In genomic region chr7:2403014-2403717, GRCh38 we compare ENCODE assay signal across 8 cellular contexts. TPM values are rescaled to one million over a fixed set of nuclear protein-coding genes. Genes with fewer than 3 reads are reported as not detected.
DNase-seq lines count a peak whose midpoint lies in the region; ATAC-seq and TF ChIP-seq lines count a peak whose summit lies in the region.

Gene CHST12, plus strand, starts transcription at chr7:2403611. Its CDS starts 29,029 bp downstream, at chr7:2432640.

- H3K27me3 ChIP-seq in heart right ventricle (no peaks in the 10 kb centered on the region), tibial nerve (no peaks in the 10 kb centered on the region)

- H3K4me1 ChIP-seq in heart right ventricle (peaks cover 6 to 76% (median 58%) of the 10 kb centered on the region in 9 donors), tibial nerve (peaks cover 0 to 79% (median 40%) of the 10 kb centered on the region in 4 donors)

- H3K9me3 Mint-ChIP-seq in T-helper 1 cell treated with Interleukin-12 subunit alpha and Interleukin-12 subunit beta and Interleukin-4 antibody, amounts not matched to agents 30 μg/mL and 1 μg/mL, for 36 hours = no peaks in the 10 kb centered on the region

- CTCF ChIA-PET in GM10248 (lab: Yijun Ruan, JAX) = interaction anchor here (1.9 kb wide), 1 partner anchor 307 kb away, joined by 4 read pairs; no protein-coding TSS in a partner anchor

- peak in 1 of 2 donors; percentile 82 for TF ChIP-seq EP300 in tibial nerve (IDR thresholded peaks at IDR 0.05)

- H3K4me3 Mint-ChIP-seq in T-helper 1 cell treated with Interleukin-12 subunit alpha and Interleukin-12 subunit beta and Interleukin-4 antibody, amounts not matched to agents 30 μg/mL and 1 μg/mL, for 36 hours = peak within 1 kb of the TSS; percentile 89

- peak within 1 kb of the TSS; percentile 95 for H3K27ac Mint-ChIP-seq in T-helper 1 cell treated with Interleukin-12 subunit alpha and Interleukin-12 subunit beta and Interleukin-4 antibody, amounts not matched to agents 30 μg/mL and 1 μg/mL, for 36 hours

- ATAC-seq in HG02763 (IDR thresholded peaks at IDR 0.05; ENCODE audit: unreplicated experiment) (peak; percentile 51), heart right ventricle (peak; percentile 86 to 92 (median 89))

- TF ChIP-seq POLR2A in tibial nerve (IDR thresholded peaks at IDR 0.05) = peak in 1 of 2 donors; percentile 42

- H3K4me3 ChIP-seq in heart right ventricle = peak within 1 kb of the TSS; percentile 87 to 100 (median 96)
- H3K4me3 ChIP-seq in tibial nerve = peak within 1 kb of the TSS; percentile 85 to 100 (median 91)

- H3K36me3 ChIP-seq in heart right ventricle (no peaks in the 10 kb centered on the region), tibial nerve (no peaks in the 10 kb centered on the region)

- intact Hi-C loops in heart right ventricle (cut with DNase I) = loop anchor here in 1 of 10 donors (5.0 kb wide), 1 partner anchor 51 kb away; the partner anchor contains the start of gene EIF3B

- TF ChIP-seq CTCF in GM10248 (IDR thresholded peaks at IDR 0.05; ENCODE audit: control extremely low read depth, extremely low read depth, low read depth, missing control alignments) = no peak
- no peak for TF ChIP-seq CTCF in heart right ventricle (IDR thresholded peaks at IDR 0.05)
- no peak for TF ChIP-seq CTCF in tibial nerve (IDR thresholded peaks at IDR 0.05)

- no peaks in the 10 kb centered on the region for H3K27me3 Mint-ChIP-seq in T-helper 1 cell treated with Interleukin-12 subunit alpha and Interleukin-12 subunit beta and Interleukin-4 antibody, amounts not matched to agents 30 μg/mL and 1 μg/mL, for 36 hours (ENCODE audit: low read depth)

- H3K4me1 Mint-ChIP-seq in T-helper 1 cell treated with Interleukin-12 subunit alpha and Interleukin-12 subunit beta and Interleukin-4 antibody, amounts not matched to agents 30 μg/mL and 1 μg/mL, for 36 hours (ENCODE audit: low read depth) = peaks cover 43% of the 10 kb centered on the region

- WGBS in heart right ventricle, 2 donors = 1 to 2% methylated on average over 52 to 86 of the region's 89 CpGs
- WGBS in tibial nerve, 2 donors = 3 to 5% methylated on average over 28 to 35 of the region's 89 CpGs

- DNase-seq in GM10248 (ENCODE audit: extremely low spot score) (peak; percentile 99), NCI-H1436 treated with DMSO at 0.1 percent for 48 hours (lab: John Stamatoyannopoulos, UW) (peak; percentile 38), amniotic stem cell (lab: John Stamatoyannopoulos, UW) (peak; percentile 88), heart right ventricle (peak; percentile 94 to 96), pons (ENCODE audit: low spot score) (peak; percentile 83), tibial nerve (ENCODE audit: low spot score in 2 of 2) (peak; percentile 92 to 95)

- peaks cover 13% of the 10 kb centered on the region for H3K36me3 Mint-ChIP-seq in T-helper 1 cell treated with Interleukin-12 subunit alpha and Interleukin-12 subunit beta and Interleukin-4 antibody, amounts not matched to agents 30 μg/mL and 1 μg/mL, for 36 hours (ENCODE audit: low read depth)

- H3K27ac ChIP-seq in heart right ventricle (peak within 1 kb of the TSS; percentile 52 to 91 (median 88)), tibial nerve (peak within 1 kb of the TSS; percentile 70 to 91 (median 80))

- H3K9me3 ChIP-seq in heart right ventricle = no peaks in the 10 kb centered on the region
- H3K9me3 ChIP-seq in tibial nerve = no peaks in the 10 kb centered on the region

- POLR2A ChIA-PET in GM10248 (lab: Yijun Ruan, JAX) = interaction anchor here (0.7 kb wide), 1 partner anchor 598 kb away, joined by 4 read pairs; no protein-coding TSS in a partner anchor

RNA-seq across cellular contexts. Expression of gene CHST12, which starts in this region (rescaled TPM):
- total RNA-seq in heart right ventricle (10 to 100 TPM; 12.4 to 17.2 (median 14.0) TPM), tibial nerve (10 to 100 TPM; 21.0 to 29.9 (median 29.3) TPM)
- polyA plus RNA-seq in heart right ventricle = 10 to 100 TPM; 13.9 to 15.2 TPM

Comparison
In these comparisons a context has a peak if more than half of its experiments do, and no peak if none do; other contexts are left out.
1. Peak in every context shown above with its lines: DNase-seq, ATAC-seq, H3K4me3 ChIP-seq and H3K27ac ChIP-seq.
2. DNase-seq: peak in every context shown above with its lines; median percentile 99 in GM10248; 95 in heart right ventricle; 94 in tibial nerve; 88 in amniotic stem cell; 83 in pons; 38 in NCI-H1436 treated with DMSO at 0.1 percent for 48 hours.